Comparison of ENCODE assay signal across 1 cellular context in the genomic region with DNA sequence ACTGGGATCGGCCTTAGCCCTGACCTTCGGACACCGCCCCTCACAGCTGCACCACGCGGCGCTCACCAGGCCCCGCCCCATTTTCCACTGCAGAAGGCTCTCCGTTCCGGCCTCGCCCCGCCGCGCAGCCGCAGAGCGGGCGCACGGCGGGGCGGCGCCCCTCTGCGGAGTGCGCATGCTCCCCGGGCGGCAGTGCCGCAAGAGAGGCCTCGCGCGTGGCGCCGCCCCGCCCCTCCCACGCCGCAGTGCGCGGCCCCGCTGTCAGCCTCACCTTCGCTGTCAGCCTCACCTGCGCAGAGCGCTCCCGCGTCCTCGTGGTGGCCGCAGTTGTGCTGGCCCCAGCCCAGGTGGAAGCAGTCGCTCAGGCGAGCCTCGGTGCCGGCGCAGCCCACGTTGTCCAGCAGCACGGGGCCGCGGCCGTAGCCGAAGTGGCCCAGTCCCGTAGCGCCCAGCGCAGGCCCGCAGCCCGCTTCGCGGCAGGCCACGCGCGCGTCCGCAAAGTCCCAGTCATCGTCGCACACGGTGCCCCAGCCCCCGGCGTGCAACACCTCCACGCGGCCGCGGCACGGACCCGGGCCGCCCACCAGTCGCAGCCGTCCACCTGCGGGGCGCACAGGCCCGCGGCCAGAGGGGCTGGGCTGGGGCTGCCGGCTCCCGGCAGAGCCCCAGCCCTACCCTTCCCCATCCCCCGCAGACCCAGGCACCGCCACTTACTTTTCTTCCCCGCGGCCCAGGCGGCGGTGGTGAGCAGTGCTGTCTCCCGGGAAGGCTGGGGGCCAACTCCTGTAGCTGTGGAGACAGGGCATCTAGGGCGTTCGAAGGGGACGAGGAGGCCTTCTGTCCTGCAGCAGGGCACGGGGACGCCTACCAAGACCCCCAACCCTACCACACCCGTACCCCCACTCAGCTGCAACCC.
TF ChIP-seq lines count a peak whose summit lies in the region.

No MANE protein-coding gene starts in this region.

TF ChIP-seq in HepG2, 621 proteins besides CTCF, POLR2A, EP300 and RAD21 (continued from another document and continues in another):
- TF ChIP-seq, protein P1, sequence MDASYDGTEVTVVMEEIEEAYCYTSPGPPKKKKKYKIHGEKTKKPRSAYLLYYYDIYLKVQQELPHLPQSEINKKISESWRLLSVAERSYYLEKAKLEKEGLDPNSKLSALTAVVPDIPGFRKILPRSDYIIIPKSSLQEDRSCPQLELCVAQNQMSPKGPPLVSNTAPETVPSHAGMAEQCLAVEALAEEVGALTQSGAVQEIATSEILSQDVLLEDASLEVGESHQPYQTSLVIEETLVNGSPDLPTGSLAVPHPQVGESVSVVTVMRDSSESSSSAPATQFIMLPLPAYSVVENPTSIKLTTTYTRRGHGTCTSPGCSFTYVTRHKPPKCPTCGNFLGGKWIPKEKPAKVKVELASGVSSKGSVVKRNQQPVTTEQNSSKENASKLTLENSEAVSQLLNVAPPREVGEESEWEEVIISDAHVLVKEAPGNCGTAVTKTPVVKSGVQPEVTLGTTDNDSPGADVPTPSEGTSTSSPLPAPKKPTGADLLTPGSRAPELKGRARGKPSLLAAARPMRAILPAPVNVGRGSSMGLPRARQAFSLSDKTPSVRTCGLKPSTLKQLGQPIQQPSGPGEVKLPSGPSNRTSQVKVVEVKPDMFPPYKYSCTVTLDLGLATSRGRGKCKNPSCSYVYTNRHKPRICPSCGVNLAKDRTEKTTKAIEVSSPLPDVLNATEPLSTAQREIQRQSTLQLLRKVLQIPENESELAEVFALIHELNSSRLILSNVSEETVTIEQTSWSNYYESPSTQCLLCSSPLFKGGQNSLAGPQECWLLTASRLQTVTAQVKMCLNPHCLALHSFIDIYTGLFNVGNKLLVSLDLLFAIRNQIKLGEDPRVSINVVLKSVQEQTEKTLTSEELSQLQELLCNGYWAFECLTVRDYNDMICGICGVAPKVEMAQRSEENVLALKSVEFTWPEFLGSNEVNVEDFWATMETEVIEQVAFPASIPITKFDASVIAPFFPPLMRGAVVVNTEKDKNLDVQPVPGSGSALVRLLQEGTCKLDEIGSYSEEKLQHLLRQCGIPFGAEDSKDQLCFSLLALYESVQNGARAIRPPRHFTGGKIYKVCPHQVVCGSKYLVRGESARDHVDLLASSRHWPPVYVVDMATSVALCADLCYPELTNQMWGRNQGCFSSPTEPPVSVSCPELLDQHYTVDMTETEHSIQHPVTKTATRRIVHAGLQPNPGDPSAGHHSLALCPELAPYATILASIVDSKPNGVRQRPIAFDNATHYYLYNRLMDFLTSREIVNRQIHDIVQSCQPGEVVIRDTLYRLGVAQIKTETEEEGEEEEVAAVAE (CRISPR knock-in tag; IDR thresholded peaks at IDR 0.05; ENCODE audit: borderline replicate concordance), result no peak
- TF ChIP-seq, protein P2, sequence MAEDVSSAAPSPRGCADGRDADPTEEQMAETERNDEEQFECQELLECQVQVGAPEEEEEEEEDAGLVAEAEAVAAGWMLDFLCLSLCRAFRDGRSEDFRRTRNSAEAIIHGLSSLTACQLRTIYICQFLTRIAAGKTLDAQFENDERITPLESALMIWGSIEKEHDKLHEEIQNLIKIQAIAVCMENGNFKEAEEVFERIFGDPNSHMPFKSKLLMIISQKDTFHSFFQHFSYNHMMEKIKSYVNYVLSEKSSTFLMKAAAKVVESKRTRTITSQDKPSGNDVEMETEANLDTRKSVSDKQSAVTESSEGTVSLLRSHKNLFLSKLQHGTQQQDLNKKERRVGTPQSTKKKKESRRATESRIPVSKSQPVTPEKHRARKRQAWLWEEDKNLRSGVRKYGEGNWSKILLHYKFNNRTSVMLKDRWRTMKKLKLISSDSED (CRISPR knock-in tag; IDR thresholded peaks at IDR 0.05), result no peak
- TF ChIP-seq, protein P3, sequence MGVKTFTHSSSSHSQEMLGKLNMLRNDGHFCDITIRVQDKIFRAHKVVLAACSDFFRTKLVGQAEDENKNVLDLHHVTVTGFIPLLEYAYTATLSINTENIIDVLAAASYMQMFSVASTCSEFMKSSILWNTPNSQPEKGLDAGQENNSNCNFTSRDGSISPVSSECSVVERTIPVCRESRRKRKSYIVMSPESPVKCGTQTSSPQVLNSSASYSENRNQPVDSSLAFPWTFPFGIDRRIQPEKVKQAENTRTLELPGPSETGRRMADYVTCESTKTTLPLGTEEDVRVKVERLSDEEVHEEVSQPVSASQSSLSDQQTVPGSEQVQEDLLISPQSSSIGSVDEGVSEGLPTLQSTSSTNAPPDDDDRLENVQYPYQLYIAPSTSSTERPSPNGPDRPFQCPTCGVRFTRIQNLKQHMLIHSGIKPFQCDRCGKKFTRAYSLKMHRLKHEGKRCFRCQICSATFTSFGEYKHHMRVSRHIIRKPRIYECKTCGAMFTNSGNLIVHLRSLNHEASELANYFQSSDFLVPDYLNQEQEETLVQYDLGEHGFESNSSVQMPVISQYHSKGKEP (CRISPR knock-in tag; IDR thresholded peaks at IDR 0.05), result peak; percentile 90; the same call in 1 of the 2 replicates
- no peak for TF ChIP-seq SMAD9 (CRISPR knock-in tag; IDR thresholded peaks at IDR 0.05)
- 0 out of 2 replicates have a peak, but pooled peaks have one; percentile 66 for TF ChIP-seq ZFP36L2 (CRISPR knock-in tag; IDR thresholded peaks at IDR 0.05)
- 0 out of 2 replicates have a peak, but pooled peaks have one; percentile 26 for TF ChIP-seq HDAC2 (CRISPR knock-in tag; IDR thresholded peaks at IDR 0.05)
- no peak for TF ChIP-seq ZNF350 (CRISPR knock-in tag; IDR thresholded peaks at IDR 0.05; ENCODE audit: borderline replicate concordance, low read depth)
- TF ChIP-seq FOXP1 (IDR thresholded peaks at IDR 0.05), result no peak
- no peak for TF ChIP-seq FOXP1 (CRISPR knock-in tag; IDR thresholded peaks at IDR 0.05)
- TF ChIP-seq GABPA (IDR thresholded peaks at IDR 0.05; ENCODE audit: low read depth, low read length), result peak; percentile 28; the same call in 1 of the 2 replicates
- TF ChIP-seq GABPA (CRISPR knock-in tag; IDR thresholded peaks at IDR 0.05; ENCODE audit: low read depth), result 0 out of 2 replicates have a peak, but pooled peaks have one; percentile 35
- TF ChIP-seq HNRNPH1 (optimal IDR thresholded peaks at IDR 0.05; ENCODE audit: low read depth, low read length), result no peak
- TF ChIP-seq, protein P4, sequence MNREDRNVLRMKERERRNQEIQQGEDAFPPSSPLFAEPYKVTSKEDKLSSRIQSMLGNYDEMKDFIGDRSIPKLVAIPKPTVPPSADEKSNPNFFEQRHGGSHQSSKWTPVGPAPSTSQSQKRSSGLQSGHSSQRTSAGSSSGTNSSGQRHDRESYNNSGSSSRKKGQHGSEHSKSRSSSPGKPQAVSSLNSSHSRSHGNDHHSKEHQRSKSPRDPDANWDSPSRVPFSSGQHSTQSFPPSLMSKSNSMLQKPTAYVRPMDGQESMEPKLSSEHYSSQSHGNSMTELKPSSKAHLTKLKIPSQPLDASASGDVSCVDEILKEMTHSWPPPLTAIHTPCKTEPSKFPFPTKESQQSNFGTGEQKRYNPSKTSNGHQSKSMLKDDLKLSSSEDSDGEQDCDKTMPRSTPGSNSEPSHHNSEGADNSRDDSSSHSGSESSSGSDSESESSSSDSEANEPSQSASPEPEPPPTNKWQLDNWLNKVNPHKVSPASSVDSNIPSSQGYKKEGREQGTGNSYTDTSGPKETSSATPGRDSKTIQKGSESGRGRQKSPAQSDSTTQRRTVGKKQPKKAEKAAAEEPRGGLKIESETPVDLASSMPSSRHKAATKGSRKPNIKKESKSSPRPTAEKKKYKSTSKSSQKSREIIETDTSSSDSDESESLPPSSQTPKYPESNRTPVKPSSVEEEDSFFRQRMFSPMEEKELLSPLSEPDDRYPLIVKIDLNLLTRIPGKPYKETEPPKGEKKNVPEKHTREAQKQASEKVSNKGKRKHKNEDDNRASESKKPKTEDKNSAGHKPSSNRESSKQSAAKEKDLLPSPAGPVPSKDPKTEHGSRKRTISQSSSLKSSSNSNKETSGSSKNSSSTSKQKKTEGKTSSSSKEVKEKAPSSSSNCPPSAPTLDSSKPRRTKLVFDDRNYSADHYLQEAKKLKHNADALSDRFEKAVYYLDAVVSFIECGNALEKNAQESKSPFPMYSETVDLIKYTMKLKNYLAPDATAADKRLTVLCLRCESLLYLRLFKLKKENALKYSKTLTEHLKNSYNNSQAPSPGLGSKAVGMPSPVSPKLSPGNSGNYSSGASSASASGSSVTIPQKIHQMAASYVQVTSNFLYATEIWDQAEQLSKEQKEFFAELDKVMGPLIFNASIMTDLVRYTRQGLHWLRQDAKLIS (CRISPR knock-in tag; IDR thresholded peaks at IDR 0.05), result no peak
- no peak for TF ChIP-seq ZNF572 (CRISPR knock-in tag; IDR thresholded peaks at IDR 0.05)
- TF ChIP-seq HOXA5 (CRISPR knock-in tag; IDR thresholded peaks at IDR 0.05), result no peak
- no peak for TF ChIP-seq MIXL1 (CRISPR knock-in tag; IDR thresholded peaks at IDR 0.05)
- TF ChIP-seq NCOA5 (CRISPR knock-in tag; IDR thresholded peaks at IDR 0.05), result no peak
- TF ChIP-seq BHLHE40 (IDR thresholded peaks at IDR 0.05; ENCODE audit: low read length), result peak; percentile 28; the same call in 1 of the 2 replicates
- TF ChIP-seq ZNF224 (CRISPR knock-in tag; IDR thresholded peaks at IDR 0.05), result peak; percentile 88
- TF ChIP-seq ZSCAN25 (CRISPR knock-in tag; IDR thresholded peaks at IDR 0.05), result peak; percentile 65; the same call in 1 of the 2 replicates
- TF ChIP-seq ZNF660 (CRISPR knock-in tag; IDR thresholded peaks at IDR 0.05; ENCODE audit: borderline replicate concordance, low read depth), result no peak
- no peak for TF ChIP-seq TSC22D2 (CRISPR knock-in tag; IDR thresholded peaks at IDR 0.05; ENCODE audit: borderline replicate concordance)
- TF ChIP-seq ZNF335 (CRISPR knock-in tag; IDR thresholded peaks at IDR 0.05), result no peak
- no peak for TF ChIP-seq TCF7L2 (IDR thresholded peaks at IDR 0.05; ENCODE audit: low read depth, low read length)
- TF ChIP-seq, protein P5, sequence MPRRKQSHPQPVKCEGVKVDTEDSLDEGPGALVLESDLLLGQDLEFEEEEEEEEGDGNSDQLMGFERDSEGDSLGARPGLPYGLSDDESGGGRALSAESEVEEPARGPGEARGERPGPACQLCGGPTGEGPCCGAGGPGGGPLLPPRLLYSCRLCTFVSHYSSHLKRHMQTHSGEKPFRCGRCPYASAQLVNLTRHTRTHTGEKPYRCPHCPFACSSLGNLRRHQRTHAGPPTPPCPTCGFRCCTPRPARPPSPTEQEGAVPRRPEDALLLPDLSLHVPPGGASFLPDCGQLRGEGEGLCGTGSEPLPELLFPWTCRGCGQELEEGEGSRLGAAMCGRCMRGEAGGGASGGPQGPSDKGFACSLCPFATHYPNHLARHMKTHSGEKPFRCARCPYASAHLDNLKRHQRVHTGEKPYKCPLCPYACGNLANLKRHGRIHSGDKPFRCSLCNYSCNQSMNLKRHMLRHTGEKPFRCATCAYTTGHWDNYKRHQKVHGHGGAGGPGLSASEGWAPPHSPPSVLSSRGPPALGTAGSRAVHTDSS (CRISPR knock-in tag; conservative IDR thresholded peaks at IDR 0.05), result 0 out of 2 replicates have a peak, but pooled peaks have one; percentile 19
- TF ChIP-seq ZNF605 (CRISPR knock-in tag; IDR thresholded peaks at IDR 0.05), result no peak
- 0 out of 2 replicates have a peak, but pooled peaks have one; percentile 89 for TF ChIP-seq ZNF556 (CRISPR knock-in tag; IDR thresholded peaks at IDR 0.05; ENCODE audit: borderline replicate concordance)
- peak; percentile 97 for TF ChIP-seq ARNT2 (CRISPR knock-in tag; IDR thresholded peaks at IDR 0.05; ENCODE audit: low read depth)
- TF ChIP-seq ZZZ3 (CRISPR knock-in tag; IDR thresholded peaks at IDR 0.05; ENCODE audit: borderline replicate concordance), result no peak; the same call in 1 of the 2 replicates
- TF ChIP-seq ZNF766 (CRISPR knock-in tag; IDR thresholded peaks at IDR 0.05; ENCODE audit: borderline replicate concordance), result peak; percentile 89
- no peak for TF ChIP-seq XBP1 (CRISPR knock-in tag; IDR thresholded peaks at IDR 0.05)
- TF ChIP-seq ZNF143 (CRISPR knock-in tag; IDR thresholded peaks at IDR 0.05), result no peak
- no peak for TF ChIP-seq MED8 (CRISPR knock-in tag; IDR thresholded peaks at IDR 0.05; ENCODE audit: insufficient replicate concordance)
- TF ChIP-seq JUND (CRISPR knock-in tag; IDR thresholded peaks at IDR 0.05), result no peak
- TF ChIP-seq, protein P6, sequence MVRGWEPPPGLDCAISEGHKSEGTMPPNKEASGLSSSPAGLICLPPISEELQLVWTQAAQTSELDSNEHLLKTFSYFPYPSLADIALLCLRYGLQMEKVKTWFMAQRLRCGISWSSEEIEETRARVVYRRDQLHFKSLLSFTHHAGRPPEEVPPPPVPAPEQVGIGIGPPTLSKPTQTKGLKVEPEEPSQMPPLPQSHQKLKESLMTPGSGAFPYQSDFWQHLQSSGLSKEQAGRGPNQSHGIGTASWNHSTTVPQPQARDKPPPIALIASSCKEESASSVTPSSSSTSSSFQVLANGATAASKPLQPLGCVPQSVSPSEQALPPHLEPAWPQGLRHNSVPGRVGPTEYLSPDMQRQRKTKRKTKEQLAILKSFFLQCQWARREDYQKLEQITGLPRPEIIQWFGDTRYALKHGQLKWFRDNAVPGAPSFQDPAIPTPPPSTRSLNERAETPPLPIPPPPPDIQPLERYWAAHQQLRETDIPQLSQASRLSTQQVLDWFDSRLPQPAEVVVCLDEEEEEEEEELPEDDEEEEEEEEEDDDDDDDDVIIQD (CRISPR knock-in tag; IDR thresholded peaks at IDR 0.05; ENCODE audit: low read depth), result no peak
- TF ChIP-seq PITX1 (CRISPR knock-in tag; IDR thresholded peaks at IDR 0.05), result peak; percentile 82
- TF ChIP-seq, protein P7, sequence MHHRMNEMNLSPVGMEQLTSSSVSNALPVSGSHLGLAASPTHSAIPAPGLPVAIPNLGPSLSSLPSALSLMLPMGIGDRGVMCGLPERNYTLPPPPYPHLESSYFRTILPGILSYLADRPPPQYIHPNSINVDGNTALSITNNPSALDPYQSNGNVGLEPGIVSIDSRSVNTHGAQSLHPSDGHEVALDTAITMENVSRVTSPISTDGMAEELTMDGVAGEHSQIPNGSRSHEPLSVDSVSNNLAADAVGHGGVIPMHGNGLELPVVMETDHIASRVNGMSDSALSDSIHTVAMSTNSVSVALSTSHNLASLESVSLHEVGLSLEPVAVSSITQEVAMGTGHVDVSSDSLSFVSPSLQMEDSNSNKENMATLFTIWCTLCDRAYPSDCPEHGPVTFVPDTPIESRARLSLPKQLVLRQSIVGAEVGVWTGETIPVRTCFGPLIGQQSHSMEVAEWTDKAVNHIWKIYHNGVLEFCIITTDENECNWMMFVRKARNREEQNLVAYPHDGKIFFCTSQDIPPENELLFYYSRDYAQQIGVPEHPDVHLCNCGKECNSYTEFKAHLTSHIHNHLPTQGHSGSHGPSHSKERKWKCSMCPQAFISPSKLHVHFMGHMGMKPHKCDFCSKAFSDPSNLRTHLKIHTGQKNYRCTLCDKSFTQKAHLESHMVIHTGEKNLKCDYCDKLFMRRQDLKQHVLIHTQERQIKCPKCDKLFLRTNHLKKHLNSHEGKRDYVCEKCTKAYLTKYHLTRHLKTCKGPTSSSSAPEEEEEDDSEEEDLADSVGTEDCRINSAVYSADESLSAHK (CRISPR knock-in tag; IDR thresholded peaks at IDR 0.05; ENCODE audit: borderline replicate concordance), result no peak
- no peak; the same call in 1 of the 2 replicates for TF ChIP-seq MTF1 (CRISPR knock-in tag; IDR thresholded peaks at IDR 0.05)
- TF ChIP-seq TEAD3 (CRISPR knock-in tag; optimal IDR thresholded peaks at IDR 0.05; ENCODE audit: borderline replicate concordance), result peak; percentile 13
- TF ChIP-seq MTF2 (CRISPR knock-in tag; IDR thresholded peaks at IDR 0.05; ENCODE audit: borderline replicate concordance), result 0 out of 2 replicates have a peak, but pooled peaks have one; percentile 63
- TF ChIP-seq, protein P8, sequence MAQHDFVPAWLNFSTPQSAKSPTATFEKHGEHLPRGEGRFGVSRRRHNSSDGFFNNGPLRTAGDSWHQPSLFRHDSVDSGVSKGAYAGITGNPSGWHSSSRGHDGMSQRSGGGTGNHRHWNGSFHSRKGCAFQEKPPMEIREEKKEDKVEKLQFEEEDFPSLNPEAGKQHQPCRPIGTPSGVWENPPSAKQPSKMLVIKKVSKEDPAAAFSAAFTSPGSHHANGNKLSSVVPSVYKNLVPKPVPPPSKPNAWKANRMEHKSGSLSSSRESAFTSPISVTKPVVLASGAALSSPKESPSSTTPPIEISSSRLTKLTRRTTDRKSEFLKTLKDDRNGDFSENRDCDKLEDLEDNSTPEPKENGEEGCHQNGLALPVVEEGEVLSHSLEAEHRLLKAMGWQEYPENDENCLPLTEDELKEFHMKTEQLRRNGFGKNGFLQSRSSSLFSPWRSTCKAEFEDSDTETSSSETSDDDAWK (CRISPR knock-in tag; IDR thresholded peaks at IDR 0.05), result no peak
